Comparison of ENCODE assay signal across 8 cellular contexts in genomic region chr17:37490638-37491614, GRCh38. TPM values are rescaled to one million over a fixed set of nuclear protein-coding genes. Genes with fewer than 3 reads are reported as not detected.
A peak's percentile ranks its signal among the peaks of the same experiment; 100 is the strongest.
DNase-seq lines count a peak whose midpoint lies in the region; ATAC-seq, FAIRE-seq and TF ChIP-seq lines count a peak whose summit lies in the region.

No MANE protein-coding gene starts in this region.

- H3K36me3 ChIP-seq in MM.1S (replicated peaks; ENCODE audit: insufficient read depth, low read length): no peaks in the 10 kb centered on the region

- no peak for TF ChIP-seq CTCF in MM.1S (IDR thresholded peaks at IDR 0.05; ENCODE audit: low read length)
- TF ChIP-seq CTCF in osteocyte (IDR thresholded peaks at IDR 0.05): no peak

- no peaks in the 10 kb centered on the region for H4K20me1 ChIP-seq in MM.1S (ENCODE audit: insufficient read depth, low read length)

- peaks cover 3% of the 10 kb centered on the region for H3K36me3 Mint-ChIP-seq in activated T-helper 1 cell treated with anti-CD3 and anti-CD28 coated beads, Interleukin-12 subunit alpha, Interleukin-12 subunit beta, Interleukin-2, Interleukin-4 antibody, amounts not matched to agents 30 ng/mL and 10 ng/mL and 1 ng/mL, durations not matched to agents 14 hours and 24 hours and 36 hours (ENCODE audit: low read depth)
- H3K36me3 Mint-ChIP-seq in osteocyte (ENCODE audit: unreplicated experiment): no peaks in the 10 kb centered on the region

- H3K79me2 ChIP-seq in MM.1S (ENCODE audit: low read length): peaks cover 56% of the 10 kb centered on the region

- H3K27ac ChIP-seq in MM.1S (ENCODE audit: low read length): peak overlapping the region; percentile 38; the same call in 1 of the 2 replicates

- H3F3A ChIP-seq in MM.1S (ENCODE audit: insufficient read depth, low read length): peaks cover 11% of the 10 kb centered on the region

- peak overlapping the region; percentile 76 for H3K4me3 ChIP-seq in MM.1S (ENCODE audit: low read length)

- H3K4me2 ChIP-seq in MM.1S (ENCODE audit: low read depth, low read length): peak overlapping the region; percentile 77

- peak overlapping the region; percentile 40; the same call in 1 of the 2 replicates for H3K9ac ChIP-seq in MM.1S (ENCODE audit: low read length)

- no peaks in the 10 kb centered on the region for H3K27me3 ChIP-seq in MM.1S (replicated peaks; ENCODE audit: insufficient read depth, low read length)

- intact Hi-C loops in activated T-helper 1 cell treated with anti-CD3 and anti-CD28 coated beads, Interleukin-12 subunit alpha, Interleukin-12 subunit beta, Interleukin-2, Interleukin-4 antibody, amounts not matched to agents 30 ng/mL and 10 ng/mL and 1 ng/mL, durations not matched to agents 14 hours and 24 hours and 36 hours (cut with micrococcal nuclease): loop anchor here (1.0 kb wide), 2 partner anchors 84 to 118 kb away; no protein-coding TSS in a partner anchor

- no peaks in the 10 kb centered on the region for H3K9me3 ChIP-seq in MM.1S (replicated peaks; ENCODE audit: insufficient read depth, low read length)

- H3K4me1 ChIP-seq in MM.1S (ENCODE audit: low read length): peaks cover 11% of the 10 kb centered on the region

- H3K4me1 Mint-ChIP-seq in activated T-helper 1 cell treated with anti-CD3 and anti-CD28 coated beads, Interleukin-12 subunit alpha, Interleukin-12 subunit beta, Interleukin-2, Interleukin-4 antibody, amounts not matched to agents 30 ng/mL and 10 ng/mL and 1 ng/mL, durations not matched to agents 14 hours and 24 hours and 36 hours (ENCODE audit: low read depth): peaks cover 50% of the 10 kb centered on the region
- H3K4me1 Mint-ChIP-seq in osteocyte (ENCODE audit: unreplicated experiment): peaks cover 70% of the 10 kb centered on the region

- peak overlapping the region; percentile 92 for H3K4me3 Mint-ChIP-seq in activated T-helper 1 cell treated with anti-CD3 and anti-CD28 coated beads, Interleukin-12 subunit alpha, Interleukin-12 subunit beta, Interleukin-2, Interleukin-4 antibody, amounts not matched to agents 30 ng/mL and 10 ng/mL and 1 ng/mL, durations not matched to agents 14 hours and 24 hours and 36 hours
- peak overlapping the region; percentile 89 for H3K4me3 Mint-ChIP-seq in osteocyte (ENCODE audit: unreplicated experiment)

- no peak for FAIRE-seq in frontal cortex (lab: Jason Lieb, UNC)

- H3K9me2 ChIP-seq in MM.1S (replicated peaks; ENCODE audit: insufficient read depth, low read length): no peaks in the 10 kb centered on the region

- H2AFZ ChIP-seq in MM.1S (ENCODE audit: low read length): peak overlapping the region; percentile 52; the same call in 1 of the 2 replicates

- H3K27ac Mint-ChIP-seq in activated T-helper 1 cell treated with anti-CD3 and anti-CD28 coated beads, Interleukin-12 subunit alpha, Interleukin-12 subunit beta, Interleukin-2, Interleukin-4 antibody, amounts not matched to agents 30 ng/mL and 10 ng/mL and 1 ng/mL, durations not matched to agents 14 hours and 24 hours and 36 hours: peak overlapping the region; percentile 97
- H3K27ac Mint-ChIP-seq in osteocyte (ENCODE audit: unreplicated experiment): peak overlapping the region; percentile 93

- no peak for ATAC-seq in HG03439 (IDR thresholded peaks at IDR 0.05; ENCODE audit: unreplicated experiment)
- ATAC-seq in HG02885 (IDR thresholded peaks at IDR 0.05; ENCODE audit: poor library complexity, unreplicated experiment): no peak
- ATAC-seq in HG03469 (IDR thresholded peaks at IDR 0.05; ENCODE audit: unreplicated experiment): no peak

- no peaks in the 10 kb centered on the region for H3K9me3 Mint-ChIP-seq in activated T-helper 1 cell treated with anti-CD3 and anti-CD28 coated beads, Interleukin-12 subunit alpha, Interleukin-12 subunit beta, Interleukin-2, Interleukin-4 antibody, amounts not matched to agents 30 ng/mL and 10 ng/mL and 1 ng/mL, durations not matched to agents 14 hours and 24 hours and 36 hours
- no peaks in the 10 kb centered on the region for H3K9me3 Mint-ChIP-seq in osteocyte (ENCODE audit: unreplicated experiment)

- H3K27me3 Mint-ChIP-seq in activated T-helper 1 cell treated with anti-CD3 and anti-CD28 coated beads, Interleukin-12 subunit alpha, Interleukin-12 subunit beta, Interleukin-2, Interleukin-4 antibody, amounts not matched to agents 30 ng/mL and 10 ng/mL and 1 ng/mL, durations not matched to agents 14 hours and 24 hours and 36 hours (ENCODE audit: insufficient read depth): peaks cover 3% of the 10 kb centered on the region
- H3K27me3 Mint-ChIP-seq in osteocyte (ENCODE audit: unreplicated experiment): no peaks in the 10 kb centered on the region

- DNase-seq in GM04503 (ENCODE audit: low read depth) (peak; percentile 81), MM.1S (peak; percentile 17), frontal cortex (ENCODE audit: low spot score in 2 of 2) (peak; percentile 40 to 60), osteocyte (ENCODE audit: extremely low spot score, unreplicated experiment) (no peak)
- no peak for DNase-seq in activated T-helper 1 cell treated with anti-CD3 and anti-CD28 coated beads, Interleukin-12 subunit alpha, Interleukin-12 subunit beta, Interleukin-2, Interleukin-4 antibody, amounts not matched to agents 30 ng/mL and 10 ng/mL and 1 ng/mL, durations not matched to agents 14 hours and 24 hours and 36 hours (ENCODE audit: low spot score)

RNA-seq across cellular contexts. Expression of gene DUSP14, which starts 1.2 kb away (rescaled TPM):
- 21.4 and 22.3 TPM in 2 replicates for total RNA-seq in activated T-helper 1 cell treated with anti-CD3 and anti-CD28 coated beads, Interleukin-12 subunit alpha, Interleukin-12 subunit beta, Interleukin-2, Interleukin-4 antibody, amounts not matched to agents 30 ng/mL and 10 ng/mL and 1 ng/mL, durations not matched to agents 14 hours and 24 hours and 36 hours
- total RNA-seq in frontal cortex (15.1 TPM), osteocyte (34.4 and 35.7 TPM in 2 replicates)

Comparison
In these comparisons a context has a peak if more than half of its experiments do, and no peak if none do; other contexts are left out.
1. DNase-seq: peak in GM04503 (single experiment), MM.1S (single experiment) and frontal cortex (2 of 2); none in activated T-helper 1 cell treated with anti-CD3 and anti-CD28 coated beads, Interleukin-12 subunit alpha, Interleukin-12 subunit beta, Interleukin-2, Interleukin-4 antibody, amounts not matched to agents 30 ng/mL and 10 ng/mL and 1 ng/mL, durations not matched to agents 14 hours and 24 hours and 36 hours (single experiment) and osteocyte (single experiment).